In the genomic region with DNA sequence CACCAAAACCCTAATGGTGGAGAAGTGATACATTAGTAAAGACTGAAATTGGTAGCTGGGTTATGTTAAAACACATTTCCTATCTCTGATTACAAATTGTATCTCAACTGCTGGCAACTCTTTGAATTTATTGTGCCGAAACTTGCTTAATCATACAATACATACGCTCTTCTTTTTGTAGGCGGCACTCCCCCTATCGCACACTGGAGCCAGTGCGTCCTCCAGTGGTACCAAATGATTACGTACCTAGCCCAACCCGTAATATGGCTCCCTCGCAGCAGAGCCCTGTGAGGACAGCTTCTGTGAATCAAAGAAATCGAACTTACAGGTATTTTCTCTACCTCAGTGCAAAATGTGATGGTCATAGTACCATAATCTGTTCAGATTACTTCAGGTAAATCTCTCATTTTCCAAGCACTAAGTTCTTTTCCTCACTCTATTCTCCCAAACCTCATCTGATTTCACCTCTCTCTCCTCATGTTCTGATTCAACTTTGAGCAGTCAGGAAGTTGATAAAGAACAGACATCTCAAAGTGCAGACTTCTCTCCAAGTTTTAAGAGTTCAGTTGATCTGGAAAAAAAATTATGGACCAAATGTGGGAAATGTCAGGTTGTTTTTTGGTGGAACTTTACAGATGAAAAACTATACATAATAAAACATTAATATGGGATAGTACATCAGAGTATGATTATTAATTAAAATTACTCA, we compare ENCODE assay signal across 2 cellular contexts.
TF ChIP-seq lines count a peak whose summit lies in the region.

No MANE protein-coding gene starts in this region.

TF ChIP-seq in A549, 52 proteins besides CTCF, POLR2A, EP300 and RAD21:
- TF ChIP-seq FOXS1 (CRISPR knock-in tag; IDR thresholded peaks at IDR 0.05) (no peak), RARB (CRISPR knock-in tag; IDR thresholded peaks at IDR 0.05) (no peak), KDM5A (IDR thresholded peaks at IDR 0.05) (no peak), PHF8 (IDR thresholded peaks at IDR 0.05; ENCODE audit: borderline replicate concordance, low read depth) (no peak), ZNF302 (CRISPR knock-in tag; IDR thresholded peaks at IDR 0.05) (no peak)

TF ChIP-seq in SK-N-SH, 30 proteins besides CTCF, POLR2A, EP300 and RAD21:
- TF ChIP-seq TAF1 (IDR thresholded peaks at IDR 0.05; ENCODE audit: borderline replicate concordance, low read depth, low read length) (no peak), NFIC (IDR thresholded peaks at IDR 0.05; ENCODE audit: borderline replicate concordance) (no peak), RFX5 (IDR thresholded peaks at IDR 0.05; ENCODE audit: low read length) (no peak), TCF12 (IDR thresholded peaks at IDR 0.05) (no peak), CHD2 (IDR thresholded peaks at IDR 0.05; ENCODE audit: low read length, partially characterized antibody) (no peak)
- TF ChIP-seq, protein P1, sequence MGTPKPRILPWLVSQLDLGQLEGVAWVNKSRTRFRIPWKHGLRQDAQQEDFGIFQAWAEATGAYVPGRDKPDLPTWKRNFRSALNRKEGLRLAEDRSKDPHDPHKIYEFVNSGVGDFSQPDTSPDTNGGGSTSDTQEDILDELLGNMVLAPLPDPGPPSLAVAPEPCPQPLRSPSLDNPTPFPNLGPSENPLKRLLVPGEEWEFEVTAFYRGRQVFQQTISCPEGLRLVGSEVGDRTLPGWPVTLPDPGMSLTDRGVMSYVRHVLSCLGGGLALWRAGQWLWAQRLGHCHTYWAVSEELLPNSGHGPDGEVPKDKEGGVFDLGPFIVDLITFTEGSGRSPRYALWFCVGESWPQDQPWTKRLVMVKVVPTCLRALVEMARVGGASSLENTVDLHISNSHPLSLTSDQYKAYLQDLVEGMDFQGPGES (IDR thresholded peaks at IDR 0.05; ENCODE audit: low read depth, low read length) = no peak
- TF ChIP-seq, protein P2, sequence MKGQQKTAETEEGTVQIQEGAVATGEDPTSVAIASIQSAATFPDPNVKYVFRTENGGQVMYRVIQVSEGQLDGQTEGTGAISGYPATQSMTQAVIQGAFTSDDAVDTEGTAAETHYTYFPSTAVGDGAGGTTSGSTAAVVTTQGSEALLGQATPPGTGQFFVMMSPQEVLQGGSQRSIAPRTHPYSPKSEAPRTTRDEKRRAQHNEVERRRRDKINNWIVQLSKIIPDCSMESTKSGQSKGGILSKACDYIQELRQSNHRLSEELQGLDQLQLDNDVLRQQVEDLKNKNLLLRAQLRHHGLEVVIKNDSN (IDR thresholded peaks at IDR 0.05; ENCODE audit: borderline replicate concordance, low read depth) = no peak
TF ChIP-seq in SK-N-SH: peak in this region for 0.
